ENCODE assay signal across 24 cellular contexts in the genomic region with DNA sequence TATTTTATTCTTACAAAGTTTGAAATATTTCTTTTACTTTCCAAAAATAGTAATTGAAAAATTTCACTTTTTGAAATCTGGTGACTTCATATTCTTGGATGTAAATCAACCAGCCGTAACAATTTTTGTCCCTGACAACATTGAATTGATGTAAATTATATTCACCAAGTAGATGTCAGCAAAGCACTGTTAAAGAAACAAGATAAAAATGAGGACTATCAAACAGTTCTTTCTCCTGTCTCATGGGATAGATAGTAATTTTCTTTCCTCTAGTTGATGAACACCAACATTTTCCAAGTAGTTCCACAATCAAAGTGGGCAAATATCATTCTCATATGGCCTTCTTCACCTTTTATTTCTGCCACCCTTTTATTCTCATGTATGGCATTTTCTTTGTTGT.
"Had no signal": no experiment of that assay in that cellular context is flagged by ENCODE, and none has a peak within 500 bp of the region (broad histone marks: within the 10 kb centered on the region; RNA-seq: fewer than 3 reads in every experiment).

No MANE protein-coding gene starts in this region.

- H3K36me3 ChIP-seq: stomach, suprapubic skin, thoracic aorta, thyroid gland, tibial artery, tibial nerve, transverse colon, upper lobe of left lung, upper lobe of right lung, uterus, vagina had no signal

- H3K27me3 ChIP-seq: stomach, suprapubic skin, testis, thyroid gland, tibial artery, tibial nerve, transverse colon, upper lobe of left lung, upper lobe of right lung, uterus, vagina had no signal

- DNase-seq: stimulated activated CD4-positive, alpha-beta T cell treated with anti-CD3 and anti-CD28 coated beads, Interleukin-2, amount 100 ng/mL, for 48 hours; stimulated activated CD4-positive, alpha-beta T cell treated with anti-CD3 and anti-CD28 coated beads, Interleukin-4, amount 100 ng/mL, for 1 hour; stimulated activated CD4-positive, alpha-beta T cell treated with anti-CD3 and anti-CD28 coated beads, Interleukin-4, amount 100 ng/mL, for 24 hours; stimulated activated CD4-positive, alpha-beta T cell treated with anti-CD3 and anti-CD28 coated beads, Interleukin-4, amount 100 ng/mL, for 4 hours; stimulated activated CD8-positive, alpha-beta memory T cell treated with anti-CD3 and anti-CD28 coated beads, Interleukin-4, amount 100 ng/mL, for 48 hours; stimulated activated naive B cell treated with anti-CD40 and anti-IgM and Interleukin-4, amounts not matched to agents 10 μg/mL and 1 μg/mL and 100 μg/mL, for 72 hours; stimulated activated naive CD4-positive, alpha-beta T cell; stimulated activated naive CD4-positive, alpha-beta T cell treated with Interleukin-2 at 50 U/mL for 16 hours; stimulated activated naive CD8-positive, alpha-beta T cell treated with anti-CD3 and anti-CD28 coated beads, Interleukin-15, amount 100 ng/mL, for 72 hours; stimulated activated naive CD8-positive, alpha-beta T cell treated with anti-CD3 and anti-CD28 coated beads, Interleukin-15, Interleukin-2, amounts not matched to agents 100 U/mL and 50 U/mL, for 24 hours; stomach; substantia nigra; testis; thyroid gland; tibial artery; transverse colon; trophoblast cell; upper lobe of left lung; upper lobe of right lung; uterus had no signal

- H3K4me1 ChIP-seq: stomach, suprapubic skin, testis, thyroid gland, tibial artery, tibial nerve, transverse colon, upper lobe of left lung, upper lobe of right lung, uterus, vagina had no signal

- H3K9me3 ChIP-seq: testis, thoracic aorta, thyroid gland, tibial artery, tibial nerve, transverse colon, upper lobe of left lung, upper lobe of right lung, uterus, vagina had no signal

- H3K27ac ChIP-seq: stomach, suprapubic skin, testis, thoracic aorta, thyroid gland, tibial artery, tibial nerve, transverse colon, upper lobe of left lung, upper lobe of right lung, uterus, vagina had no signal

- H3K4me3 ChIP-seq: stomach, suprapubic skin, testis, thoracic aorta, thyroid gland, tibial artery, tibial nerve, transverse colon, upper lobe of left lung, upper lobe of right lung, uterus, vagina had no signal
